In the genomic region with DNA sequence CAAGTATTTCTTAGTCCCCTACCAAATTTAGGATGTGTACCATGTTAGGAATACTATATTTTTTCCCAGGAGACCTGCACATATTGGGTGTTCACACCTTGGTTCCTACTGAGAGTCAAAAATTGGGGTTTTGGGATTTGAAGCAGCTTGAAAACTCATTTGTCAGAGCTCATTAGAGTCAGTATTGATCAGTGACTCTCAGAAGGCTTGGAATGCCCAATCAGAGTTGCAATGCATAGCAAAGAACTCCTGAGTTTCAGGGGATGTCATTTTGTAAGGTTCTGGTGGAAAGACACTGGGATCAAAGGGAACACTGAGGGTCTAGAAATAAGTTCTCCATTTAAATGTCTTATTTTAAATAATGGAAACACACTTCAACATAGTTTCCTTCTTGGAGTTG, we compare ENCODE assay signal across 1 cellular context.
TF ChIP-seq lines count a peak whose summit lies in the region.

No MANE protein-coding gene starts in this region.

TF ChIP-seq in HepG2, 621 proteins besides CTCF, POLR2A, EP300 and RAD21 (continued from another document):
- TF ChIP-seq, protein P1, sequence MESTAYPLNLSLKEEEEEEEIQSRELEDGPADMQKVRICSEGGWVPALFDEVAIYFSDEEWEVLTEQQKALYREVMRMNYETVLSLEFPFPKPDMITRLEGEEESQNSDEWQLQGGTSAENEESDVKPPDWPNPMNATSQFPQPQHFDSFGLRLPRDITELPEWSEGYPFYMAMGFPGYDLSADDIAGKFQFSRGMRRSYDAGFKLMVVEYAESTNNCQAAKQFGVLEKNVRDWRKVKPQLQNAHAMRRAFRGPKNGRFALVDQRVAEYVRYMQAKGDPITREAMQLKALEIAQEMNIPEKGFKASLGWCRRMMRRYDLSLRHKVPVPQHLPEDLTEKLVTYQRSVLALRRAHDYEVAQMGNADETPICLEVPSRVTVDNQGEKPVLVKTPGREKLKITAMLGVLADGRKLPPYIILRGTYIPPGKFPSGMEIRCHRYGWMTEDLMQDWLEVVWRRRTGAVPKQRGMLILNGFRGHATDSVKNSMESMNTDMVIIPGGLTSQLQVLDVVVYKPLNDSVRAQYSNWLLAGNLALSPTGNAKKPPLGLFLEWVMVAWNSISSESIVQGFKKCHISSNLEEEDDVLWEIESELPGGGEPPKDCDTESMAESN (CRISPR knock-in tag; conservative IDR thresholded peaks at IDR 0.05) = 0 out of 2 replicates have a peak, but pooled peaks have one; percentile 7
- TF ChIP-seq ONECUT2 (CRISPR knock-in tag; IDR thresholded peaks at IDR 0.05) (peak; percentile 77), HOXA5 (CRISPR knock-in tag; IDR thresholded peaks at IDR 0.05) (0 out of 2 replicates have a peak, but pooled peaks have one; percentile 44), AHR (CRISPR knock-in tag; IDR thresholded peaks at IDR 0.05) (no peak), HMG20A (CRISPR knock-in tag; IDR thresholded peaks at IDR 0.05; ENCODE audit: borderline replicate concordance) (peak; percentile 11; the same call in 1 of the 2 replicates), NFIB (CRISPR knock-in tag; IDR thresholded peaks at IDR 0.05; ENCODE audit: borderline replicate concordance) (no peak), MIER3 (CRISPR knock-in tag; IDR thresholded peaks at IDR 0.05; ENCODE audit: borderline replicate concordance) (0 out of 2 replicates have a peak, but pooled peaks have one; percentile 16), MLLT10 (CRISPR knock-in tag; IDR thresholded peaks at IDR 0.05) (peak; percentile 58; the same call in 1 of the 2 replicates), ERF (CRISPR knock-in tag; IDR thresholded peaks at IDR 0.05) (0 out of 2 replicates have a peak, but pooled peaks have one; percentile 31), BRD4 (CRISPR knock-in tag; IDR thresholded peaks at IDR 0.05) (peak; percentile 27; the same call in 1 of the 2 replicates), PAF1 (CRISPR knock-in tag; IDR thresholded peaks at IDR 0.05) (0 out of 2 replicates have a peak, but pooled peaks have one; percentile 30), RBFOX2 (IDR thresholded peaks at IDR 0.05; ENCODE audit: low read depth, low read length) (peak; percentile 72), ZNF124 (CRISPR knock-in tag; IDR thresholded peaks at IDR 0.05) (0 out of 2 replicates have a peak, but pooled peaks have one; percentile 13), POLR2G (IDR thresholded peaks at IDR 0.05; ENCODE audit: low read depth, low read length) (peak; percentile 63), SIN3A (IDR thresholded peaks at IDR 0.05; ENCODE audit: borderline replicate concordance, low read depth, low read length) (0 out of 2 replicates have a peak, but pooled peaks have one; percentile 47), MED1 (CRISPR knock-in tag; IDR thresholded peaks at IDR 0.05) (0 out of 2 replicates have a peak, but pooled peaks have one; percentile 18), NCOA2 (CRISPR knock-in tag; IDR thresholded peaks at IDR 0.05) (0 out of 2 replicates have a peak, but pooled peaks have one; percentile 8), ZNF432 (CRISPR knock-in tag; IDR thresholded peaks at IDR 0.05; ENCODE audit: borderline replicate concordance) (no peak), THAP11 (CRISPR knock-in tag; IDR thresholded peaks at IDR 0.05) (no peak; the same call in 1 of the 2 replicates), TCF7 (IDR thresholded peaks at IDR 0.05; ENCODE audit: low read depth) (no peak), SSRP1 (CRISPR knock-in tag; IDR thresholded peaks at IDR 0.05) (peak; percentile 95), TMF1 (CRISPR knock-in tag; IDR thresholded peaks at IDR 0.05; ENCODE audit: low read depth) (0 out of 2 replicates have a peak, but pooled peaks have one; percentile 9), ZNF777 (CRISPR knock-in tag; IDR thresholded peaks at IDR 0.05) (no peak), SAP130 (CRISPR knock-in tag; IDR thresholded peaks at IDR 0.05; ENCODE audit: low read depth) (0 out of 2 replicates have a peak, but pooled peaks have one; percentile 28), MZF1 (CRISPR knock-in tag; IDR thresholded peaks at IDR 0.05; ENCODE audit: borderline replicate concordance) (no peak), ZNF264 (CRISPR knock-in tag; IDR thresholded peaks at IDR 0.05) (0 out of 2 replicates have a peak, but pooled peaks have one; percentile 14), ZNF572 (CRISPR knock-in tag; IDR thresholded peaks at IDR 0.05) (no peak), CEBPG (CRISPR knock-in tag; IDR thresholded peaks at IDR 0.05) (0 out of 2 replicates have a peak, but pooled peaks have one; percentile 4)
- TF ChIP-seq, protein P2, sequence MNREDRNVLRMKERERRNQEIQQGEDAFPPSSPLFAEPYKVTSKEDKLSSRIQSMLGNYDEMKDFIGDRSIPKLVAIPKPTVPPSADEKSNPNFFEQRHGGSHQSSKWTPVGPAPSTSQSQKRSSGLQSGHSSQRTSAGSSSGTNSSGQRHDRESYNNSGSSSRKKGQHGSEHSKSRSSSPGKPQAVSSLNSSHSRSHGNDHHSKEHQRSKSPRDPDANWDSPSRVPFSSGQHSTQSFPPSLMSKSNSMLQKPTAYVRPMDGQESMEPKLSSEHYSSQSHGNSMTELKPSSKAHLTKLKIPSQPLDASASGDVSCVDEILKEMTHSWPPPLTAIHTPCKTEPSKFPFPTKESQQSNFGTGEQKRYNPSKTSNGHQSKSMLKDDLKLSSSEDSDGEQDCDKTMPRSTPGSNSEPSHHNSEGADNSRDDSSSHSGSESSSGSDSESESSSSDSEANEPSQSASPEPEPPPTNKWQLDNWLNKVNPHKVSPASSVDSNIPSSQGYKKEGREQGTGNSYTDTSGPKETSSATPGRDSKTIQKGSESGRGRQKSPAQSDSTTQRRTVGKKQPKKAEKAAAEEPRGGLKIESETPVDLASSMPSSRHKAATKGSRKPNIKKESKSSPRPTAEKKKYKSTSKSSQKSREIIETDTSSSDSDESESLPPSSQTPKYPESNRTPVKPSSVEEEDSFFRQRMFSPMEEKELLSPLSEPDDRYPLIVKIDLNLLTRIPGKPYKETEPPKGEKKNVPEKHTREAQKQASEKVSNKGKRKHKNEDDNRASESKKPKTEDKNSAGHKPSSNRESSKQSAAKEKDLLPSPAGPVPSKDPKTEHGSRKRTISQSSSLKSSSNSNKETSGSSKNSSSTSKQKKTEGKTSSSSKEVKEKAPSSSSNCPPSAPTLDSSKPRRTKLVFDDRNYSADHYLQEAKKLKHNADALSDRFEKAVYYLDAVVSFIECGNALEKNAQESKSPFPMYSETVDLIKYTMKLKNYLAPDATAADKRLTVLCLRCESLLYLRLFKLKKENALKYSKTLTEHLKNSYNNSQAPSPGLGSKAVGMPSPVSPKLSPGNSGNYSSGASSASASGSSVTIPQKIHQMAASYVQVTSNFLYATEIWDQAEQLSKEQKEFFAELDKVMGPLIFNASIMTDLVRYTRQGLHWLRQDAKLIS (CRISPR knock-in tag; IDR thresholded peaks at IDR 0.05) = peak; percentile 96
- TF ChIP-seq, protein P3, sequence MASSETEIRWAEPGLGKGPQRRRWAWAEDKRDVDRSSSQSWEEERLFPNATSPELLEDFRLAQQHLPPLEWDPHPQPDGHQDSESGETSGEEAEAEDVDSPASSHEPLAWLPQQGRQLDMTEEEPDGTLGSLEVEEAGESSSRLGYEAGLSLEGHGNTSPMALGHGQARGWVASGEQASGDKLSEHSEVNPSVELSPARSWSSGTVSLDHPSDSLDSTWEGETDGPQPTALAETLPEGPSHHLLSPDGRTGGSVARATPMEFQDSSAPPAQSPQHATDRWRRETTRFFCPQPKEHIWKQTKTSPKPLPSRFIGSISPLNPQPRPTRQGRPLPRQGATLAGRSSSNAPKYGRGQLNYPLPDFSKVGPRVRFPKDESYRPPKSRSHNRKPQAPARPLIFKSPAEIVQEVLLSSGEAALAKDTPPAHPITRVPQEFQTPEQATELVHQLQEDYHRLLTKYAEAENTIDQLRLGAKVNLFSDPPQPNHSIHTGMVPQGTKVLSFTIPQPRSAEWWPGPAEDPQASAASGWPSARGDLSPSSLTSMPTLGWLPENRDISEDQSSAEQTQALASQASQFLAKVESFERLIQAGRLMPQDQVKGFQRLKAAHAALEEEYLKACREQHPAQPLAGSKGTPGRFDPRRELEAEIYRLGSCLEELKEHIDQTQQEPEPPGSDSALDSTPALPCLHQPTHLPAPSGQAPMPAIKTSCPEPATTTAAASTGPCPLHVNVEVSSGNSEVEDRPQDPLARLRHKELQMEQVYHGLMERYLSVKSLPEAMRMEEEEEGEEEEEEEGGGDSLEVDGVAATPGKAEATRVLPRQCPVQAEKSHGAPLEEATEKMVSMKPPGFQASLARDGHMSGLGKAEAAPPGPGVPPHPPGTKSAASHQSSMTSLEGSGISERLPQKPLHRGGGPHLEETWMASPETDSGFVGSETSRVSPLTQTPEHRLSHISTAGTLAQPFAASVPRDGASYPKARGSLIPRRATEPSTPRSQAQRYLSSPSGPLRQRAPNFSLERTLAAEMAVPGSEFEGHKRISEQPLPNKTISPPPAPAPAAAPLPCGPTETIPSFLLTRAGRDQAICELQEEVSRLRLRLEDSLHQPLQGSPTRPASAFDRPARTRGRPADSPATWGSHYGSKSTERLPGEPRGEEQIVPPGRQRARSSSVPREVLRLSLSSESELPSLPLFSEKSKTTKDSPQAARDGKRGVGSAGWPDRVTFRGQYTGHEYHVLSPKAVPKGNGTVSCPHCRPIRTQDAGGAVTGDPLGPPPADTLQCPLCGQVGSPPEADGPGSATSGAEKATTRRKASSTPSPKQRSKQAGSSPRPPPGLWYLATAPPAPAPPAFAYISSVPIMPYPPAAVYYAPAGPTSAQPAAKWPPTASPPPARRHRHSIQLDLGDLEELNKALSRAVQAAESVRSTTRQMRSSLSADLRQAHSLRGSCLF (CRISPR knock-in tag; IDR thresholded peaks at IDR 0.05; ENCODE audit: borderline replicate concordance) = no peak
- TF ChIP-seq, protein P4, sequence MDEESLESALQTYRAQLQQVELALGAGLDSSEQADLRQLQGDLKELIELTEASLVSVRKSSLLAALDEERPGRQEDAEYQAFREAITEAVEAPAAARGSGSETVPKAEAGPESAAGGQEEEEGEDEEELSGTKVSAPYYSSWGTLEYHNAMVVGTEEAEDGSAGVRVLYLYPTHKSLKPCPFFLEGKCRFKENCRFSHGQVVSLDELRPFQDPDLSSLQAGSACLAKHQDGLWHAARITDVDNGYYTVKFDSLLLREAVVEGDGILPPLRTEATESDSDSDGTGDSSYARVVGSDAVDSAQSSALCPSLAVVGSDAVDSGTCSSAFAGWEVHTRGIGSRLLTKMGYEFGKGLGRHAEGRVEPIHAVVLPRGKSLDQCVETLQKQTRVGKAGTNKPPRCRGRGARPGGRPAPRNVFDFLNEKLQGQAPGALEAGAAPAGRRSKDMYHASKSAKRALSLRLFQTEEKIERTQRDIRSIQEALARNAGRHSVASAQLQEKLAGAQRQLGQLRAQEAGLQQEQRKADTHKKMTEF (CRISPR knock-in tag; IDR thresholded peaks at IDR 0.05) = 0 out of 2 replicates have a peak, but pooled peaks have one; percentile 36
- TF ChIP-seq, protein P5, sequence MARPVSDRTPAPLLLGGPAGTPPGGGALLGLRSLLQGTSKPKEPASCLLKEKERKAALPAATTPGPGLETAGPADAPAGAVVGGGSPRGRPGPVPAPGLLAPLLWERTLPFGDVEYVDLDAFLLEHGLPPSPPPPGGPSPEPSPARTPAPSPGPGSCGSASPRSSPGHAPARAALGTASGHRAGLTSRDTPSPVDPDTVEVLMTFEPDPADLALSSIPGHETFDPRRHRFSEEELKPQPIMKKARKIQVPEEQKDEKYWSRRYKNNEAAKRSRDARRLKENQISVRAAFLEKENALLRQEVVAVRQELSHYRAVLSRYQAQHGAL (CRISPR knock-in tag; IDR thresholded peaks at IDR 0.05; ENCODE audit: not compliant biosample characterization) = peak; percentile 22
- TF ChIP-seq, protein P6, sequence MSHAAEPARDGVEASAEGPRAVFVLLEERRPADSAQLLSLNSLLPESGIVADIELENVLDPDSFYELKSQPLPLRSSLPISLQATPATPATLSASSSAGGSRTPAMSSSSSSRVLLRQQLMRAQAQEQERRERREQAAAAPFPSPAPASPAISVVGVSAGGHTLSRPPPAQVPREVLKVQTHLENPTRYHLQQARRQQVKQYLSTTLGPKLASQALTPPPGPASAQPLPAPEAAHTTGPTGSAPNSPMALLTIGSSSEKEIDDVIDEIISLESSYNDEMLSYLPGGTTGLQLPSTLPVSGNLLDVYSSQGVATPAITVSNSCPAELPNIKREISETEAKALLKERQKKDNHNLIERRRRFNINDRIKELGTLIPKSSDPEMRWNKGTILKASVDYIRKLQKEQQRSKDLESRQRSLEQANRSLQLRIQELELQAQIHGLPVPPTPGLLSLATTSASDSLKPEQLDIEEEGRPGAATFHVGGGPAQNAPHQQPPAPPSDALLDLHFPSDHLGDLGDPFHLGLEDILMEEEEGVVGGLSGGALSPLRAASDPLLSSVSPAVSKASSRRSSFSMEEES (CRISPR knock-in tag; IDR thresholded peaks at IDR 0.05) = 0 out of 2 replicates have a peak, but pooled peaks have one; percentile 4
TF ChIP-seq in HepG2: peak in this region for 26.
